In genomic region chr4:80204433-80204832, GRCh38 we compare ENCODE assay signal across 1 cellular context.
TF ChIP-seq lines count a peak whose summit lies in the region.

No MANE protein-coding gene starts in this region.

TF ChIP-seq in GM23338, 12 proteins besides CTCF, POLR2A, EP300 and RAD21:
- TF ChIP-seq, protein P1, sequence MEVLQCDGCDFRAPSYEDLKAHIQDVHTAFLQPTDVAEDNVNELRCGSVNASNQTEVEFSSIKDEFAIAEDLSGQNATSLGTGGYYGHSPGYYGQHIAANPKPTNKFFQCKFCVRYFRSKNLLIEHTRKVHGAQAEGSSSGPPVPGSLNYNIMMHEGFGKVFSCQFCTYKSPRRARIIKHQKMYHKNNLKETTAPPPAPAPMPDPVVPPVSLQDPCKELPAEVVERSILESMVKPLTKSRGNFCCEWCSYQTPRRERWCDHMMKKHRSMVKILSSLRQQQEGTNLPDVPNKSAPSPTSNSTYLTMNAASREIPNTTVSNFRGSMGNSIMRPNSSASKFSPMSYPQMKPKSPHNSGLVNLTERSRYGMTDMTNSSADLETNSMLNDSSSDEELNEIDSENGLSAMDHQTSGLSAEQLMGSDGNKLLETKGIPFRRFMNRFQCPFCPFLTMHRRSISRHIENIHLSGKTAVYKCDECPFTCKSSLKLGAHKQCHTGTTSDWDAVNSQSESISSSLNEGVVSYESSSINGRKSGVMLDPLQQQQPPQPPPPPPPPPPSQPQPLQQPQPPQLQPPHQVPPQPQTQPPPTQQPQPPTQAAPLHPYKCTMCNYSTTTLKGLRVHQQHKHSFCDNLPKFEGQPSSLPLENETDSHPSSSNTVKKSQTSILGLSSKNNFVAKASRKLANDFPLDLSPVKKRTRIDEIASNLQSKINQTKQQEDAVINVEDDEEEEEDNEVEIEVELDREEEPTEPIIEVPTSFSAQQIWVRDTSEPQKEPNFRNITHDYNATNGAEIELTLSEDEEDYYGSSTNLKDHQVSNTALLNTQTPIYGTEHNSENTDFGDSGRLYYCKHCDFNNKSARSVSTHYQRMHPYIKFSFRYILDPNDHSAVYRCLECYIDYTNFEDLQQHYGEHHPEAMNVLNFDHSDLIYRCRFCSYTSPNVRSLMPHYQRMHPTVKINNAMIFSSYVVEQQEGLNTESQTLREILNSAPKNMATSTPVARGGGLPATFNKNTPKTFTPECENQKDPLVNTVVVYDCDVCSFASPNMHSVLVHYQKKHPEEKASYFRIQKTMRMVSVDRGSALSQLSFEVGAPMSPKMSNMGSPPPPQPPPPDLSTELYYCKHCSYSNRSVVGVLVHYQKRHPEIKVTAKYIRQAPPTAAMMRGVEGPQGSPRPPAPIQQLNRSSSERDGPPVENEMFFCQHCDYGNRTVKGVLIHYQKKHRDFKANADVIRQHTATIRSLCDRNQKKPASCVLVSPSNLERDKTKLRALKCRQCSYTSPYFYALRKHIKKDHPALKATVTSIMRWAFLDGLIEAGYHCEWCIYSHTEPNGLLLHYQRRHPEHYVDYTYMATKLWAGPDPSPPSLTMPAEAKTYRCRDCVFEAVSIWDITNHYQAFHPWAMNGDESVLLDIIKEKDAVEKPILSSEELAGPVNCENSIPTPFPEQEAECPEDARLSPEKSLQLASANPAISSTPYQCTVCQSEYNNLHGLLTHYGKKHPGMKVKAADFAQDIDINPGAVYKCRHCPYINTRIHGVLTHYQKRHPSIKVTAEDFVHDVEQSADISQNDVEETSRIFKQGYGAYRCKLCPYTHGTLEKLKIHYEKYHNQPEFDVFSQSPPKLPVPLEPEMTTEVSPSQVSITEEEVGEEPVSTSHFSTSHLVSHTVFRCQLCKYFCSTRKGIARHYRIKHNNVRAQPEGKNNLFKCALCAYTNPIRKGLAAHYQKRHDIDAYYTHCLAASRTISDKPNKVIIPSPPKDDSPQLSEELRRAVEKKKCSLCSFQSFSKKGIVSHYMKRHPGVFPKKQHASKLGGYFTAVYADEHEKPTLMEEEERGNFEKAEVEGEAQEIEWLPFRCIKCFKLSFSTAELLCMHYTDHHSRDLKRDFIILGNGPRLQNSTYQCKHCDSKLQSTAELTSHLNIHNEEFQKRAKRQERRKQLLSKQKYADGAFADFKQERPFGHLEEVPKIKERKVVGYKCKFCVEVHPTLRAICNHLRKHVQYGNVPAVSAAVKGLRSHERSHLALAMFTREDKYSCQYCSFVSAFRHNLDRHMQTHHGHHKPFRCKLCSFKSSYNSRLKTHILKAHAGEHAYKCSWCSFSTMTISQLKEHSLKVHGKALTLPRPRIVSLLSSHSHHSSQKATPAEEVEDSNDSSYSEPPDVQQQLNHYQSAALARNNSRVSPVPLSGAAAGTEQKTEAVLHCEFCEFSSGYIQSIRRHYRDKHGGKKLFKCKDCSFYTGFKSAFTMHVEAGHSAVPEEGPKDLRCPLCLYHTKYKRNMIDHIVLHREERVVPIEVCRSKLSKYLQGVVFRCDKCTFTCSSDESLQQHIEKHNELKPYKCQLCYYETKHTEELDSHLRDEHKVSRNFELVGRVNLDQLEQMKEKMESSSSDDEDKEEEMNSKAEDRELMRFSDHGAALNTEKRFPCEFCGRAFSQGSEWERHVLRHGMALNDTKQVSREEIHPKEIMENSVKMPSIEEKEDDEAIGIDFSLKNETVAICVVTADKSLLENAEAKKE (CRISPR knock-in tag; IDR thresholded peaks at IDR 0.05): no peak
- peak; percentile 56 for TF ChIP-seq EZH2phosphoT487 (IDR thresholded peaks at IDR 0.05; ENCODE audit: unreplicated experiment)
- TF ChIP-seq STAT1 (IDR thresholded peaks at IDR 0.05; ENCODE audit: unreplicated experiment): no peak
- no peak for TF ChIP-seq CREB1 (CRISPR knock-in tag; IDR thresholded peaks at IDR 0.05; ENCODE audit: low read depth)
- TF ChIP-seq EZH2 (IDR thresholded peaks at IDR 0.05; ENCODE audit: low read depth, unreplicated experiment): peak; percentile 45
TF ChIP-seq in GM23338: peak in this region for 2.
